11 cellular contexts compared by ENCODE assay signal in the genomic region with DNA sequence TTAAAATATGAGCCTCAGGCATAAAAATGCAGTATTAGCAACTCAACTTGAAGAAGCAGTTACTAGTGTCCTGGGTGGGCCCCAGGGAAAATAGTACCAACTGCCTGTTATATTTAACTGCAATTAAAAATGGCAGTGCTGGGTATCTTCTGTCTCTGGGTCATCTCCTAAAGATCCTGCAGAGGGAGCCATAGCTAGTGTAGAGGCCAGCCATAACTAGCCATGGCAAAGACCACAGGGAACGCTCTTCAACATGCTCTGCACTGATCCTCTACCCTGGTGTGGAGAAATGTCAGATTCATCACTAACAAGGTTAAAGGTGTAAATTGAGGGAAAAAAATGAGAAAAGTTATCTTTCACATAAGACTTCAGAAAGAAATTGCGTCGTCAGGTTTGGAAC.
DNase-seq lines count a peak whose midpoint lies in the region; ATAC-seq and TF ChIP-seq lines count a peak whose summit lies in the region.
"Had no signal": no experiment of that assay in that cellular context is flagged by ENCODE, and none has a peak within 500 bp of the region (broad histone marks: within the 10 kb centered on the region; RNA-seq: fewer than 3 reads in every experiment).

No MANE protein-coding gene starts in this region.

- peak; percentile 29 for TF ChIP-seq CTCF in liver (IDR thresholded peaks at IDR 0.05; ENCODE audit: low read depth, low read length, missing input control)

- peak; percentile 59 to 64 for TF ChIP-seq RAD21 in liver (IDR thresholded peaks at IDR 0.05)

- H3K36me3 ChIP-seq in liver (ENCODE audit: control insufficient read depth in 4 of 4, insufficient read depth in 3 of 4, low read depth in 1 of 4, low read length in 3 of 4), result no peaks in the 10 kb centered on the region
- H3K36me3 ChIP-seq in effector memory CD4-positive, alpha-beta T cell (ENCODE audit: control insufficient read depth, insufficient read depth, low read length), result no peaks in the 10 kb centered on the region

- peaks cover 0 to 3% (median 1%) of the 10 kb centered on the region in 4 donors for H3K9me3 ChIP-seq in liver (ENCODE audit: control insufficient read depth in 4 of 4, low read length in 3 of 4)
- peaks cover 9% of the 10 kb centered on the region for H3K9me3 ChIP-seq in effector memory CD4-positive, alpha-beta T cell (ENCODE audit: control insufficient read depth, low read length)

- no peak overlapping the region for H3K4me3 ChIP-seq in liver (ENCODE audit: low read depth in 1 of 3, low read length in 3 of 3)
- no peak overlapping the region for H3K4me3 ChIP-seq in effector memory CD4-positive, alpha-beta T cell (ENCODE audit: insufficient read depth, low read depth, low read length, poor library complexity, severe bottlenecking)

- no peaks in the 10 kb centered on the region for H3K27me3 ChIP-seq in liver (ENCODE audit: control insufficient read depth in 4 of 4, insufficient read depth in 4 of 4, low read length in 3 of 4)
- H3K27me3 ChIP-seq in effector memory CD4-positive, alpha-beta T cell (replicated peaks; ENCODE audit: control insufficient read depth, insufficient read depth, low read length, poor library complexity, severe bottlenecking), result no peaks in the 10 kb centered on the region

- no peak for ATAC-seq in GM18907 (IDR thresholded peaks at IDR 0.05; ENCODE audit: unreplicated experiment)
- ATAC-seq: HCT116 had no signal

- H3K9ac ChIP-seq in liver (ENCODE audit: low read depth in 1 of 2, low read length in 2 of 2), result no peak overlapping the region

- no peak overlapping the region for H3K27ac ChIP-seq in liver (ENCODE audit: low read depth in 1 of 2, low read length in 2 of 2)
- H3K27ac ChIP-seq in effector memory CD4-positive, alpha-beta T cell (ENCODE audit: insufficient read depth, low read length, poor library complexity, severe bottlenecking), result no peak overlapping the region

- no peaks in the 10 kb centered on the region for H3K4me1 ChIP-seq in liver (ENCODE audit: control insufficient read depth in 4 of 4, insufficient read depth in 4 of 4, low read length in 3 of 4)
- H3K4me1 ChIP-seq in effector memory CD4-positive, alpha-beta T cell (ENCODE audit: control insufficient read depth, insufficient read depth, low read length, poor library complexity, severe bottlenecking), result no peaks in the 10 kb centered on the region

- DNase-seq in D341Med (ENCODE audit: low spot score) (peak; percentile 27), HT-29 (ENCODE audit: low spot score) (peak; percentile 29), amniotic epithelial cell (ENCODE audit: low read depth) (peak; percentile 11), NCI-H187 treated with DMSO at 0.1 percent for 48 hours (lab: John Stamatoyannopoulos, UW) (no peak), GM19240 (ENCODE audit: insufficient read length, low spot score) (no peak)
- no peak for DNase-seq in effector memory CD4-positive, alpha-beta T cell
- DNase-seq: right cardiac atrium; stimulated activated naive B cell treated with anti-CD40 and anti-IgM and Interleukin-4, amounts not matched to agents 10 μg/mL and 1 μg/mL and 100 μg/mL, for 72 hours had no signal

- 80% methylated on average over 3 of the region's 3 CpGs for WGBS in liver

TF ChIP-seq in liver, 16 proteins besides CTCF, POLR2A, EP300 and RAD21:
- TF ChIP-seq, protein P1, sequence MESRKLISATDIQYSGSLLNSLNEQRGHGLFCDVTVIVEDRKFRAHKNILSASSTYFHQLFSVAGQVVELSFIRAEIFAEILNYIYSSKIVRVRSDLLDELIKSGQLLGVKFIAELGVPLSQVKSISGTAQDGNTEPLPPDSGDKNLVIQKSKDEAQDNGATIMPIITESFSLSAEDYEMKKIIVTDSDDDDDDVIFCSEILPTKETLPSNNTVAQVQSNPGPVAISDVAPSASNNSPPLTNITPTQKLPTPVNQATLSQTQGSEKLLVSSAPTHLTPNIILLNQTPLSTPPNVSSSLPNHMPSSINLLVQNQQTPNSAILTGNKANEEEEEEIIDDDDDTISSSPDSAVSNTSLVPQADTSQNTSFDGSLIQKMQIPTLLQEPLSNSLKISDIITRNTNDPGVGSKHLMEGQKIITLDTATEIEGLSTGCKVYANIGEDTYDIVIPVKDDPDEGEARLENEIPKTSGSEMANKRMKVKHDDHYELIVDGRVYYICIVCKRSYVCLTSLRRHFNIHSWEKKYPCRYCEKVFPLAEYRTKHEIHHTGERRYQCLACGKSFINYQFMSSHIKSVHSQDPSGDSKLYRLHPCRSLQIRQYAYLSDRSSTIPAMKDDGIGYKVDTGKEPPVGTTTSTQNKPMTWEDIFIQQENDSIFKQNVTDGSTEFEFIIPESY (IDR thresholded peaks at IDR 0.05), result no peak
- no peak for TF ChIP-seq HNF4G (IDR thresholded peaks at IDR 0.05)
- TF ChIP-seq JUND (IDR thresholded peaks at IDR 0.05), result no peak
TF ChIP-seq in liver: peak in this region for 0.

Comparison
In these comparisons a context has a peak if more than half of its experiments do, and no peak if none do; other contexts are left out.
1. DNase-seq: peak in D341Med (single experiment), HT-29 (single experiment) and amniotic epithelial cell (single experiment); none in effector memory CD4-positive, alpha-beta T cell (0 of 3), NCI-H187 treated with DMSO at 0.1 percent for 48 hours (single experiment) and GM19240 (single experiment).